In genomic region chr15:24954783-24955548, GRCh38 we compare ENCODE assay signal across 8 cellular contexts. TPM values are rescaled to one million over a fixed set of nuclear protein-coding genes. Genes with fewer than 3 reads are reported as not detected.
DNase-seq lines count a peak whose midpoint lies in the region; ATAC-seq, FAIRE-seq and TF ChIP-seq lines count a peak whose summit lies in the region.

TSS of gene SNRPN (plus strand) at chr15:24954987. CDS start at chr15:24974454, 19,467 bp downstream.
TSS of gene SNURF (plus strand) at chr15:24954987. CDS start at chr15:24955049, 62 bp downstream.

- peaks cover 27% of the 10 kb centered on the region for H3K36me3 Mint-ChIP-seq in CD8-positive, alpha-beta T cell
- no peaks in the 10 kb centered on the region for H3K36me3 Mint-ChIP-seq in immature natural killer cell

- H3K36me3 ChIP-seq in CD8-positive, alpha-beta T cell (ENCODE audit: insufficient read depth, low read length), result peaks cover 3% of the 10 kb centered on the region
- no peaks in the 10 kb centered on the region for H3K36me3 ChIP-seq in MG63
- H3K36me3 ChIP-seq in mammary epithelial cell (ENCODE audit: insufficient read depth, low read length), result no peaks in the 10 kb centered on the region
- H3K36me3 ChIP-seq in small intestine (ENCODE audit: control insufficient read depth in 2 of 2, insufficient read depth in 2 of 2, low read length in 2 of 2), result no peaks in the 10 kb centered on the region

- H3K27ac Mint-ChIP-seq in CD8-positive, alpha-beta T cell, result peak within 1 kb of the TSS; percentile 96
- peak within 1 kb of the TSS; percentile 93 to 99 (median 96) for H3K27ac Mint-ChIP-seq in immature natural killer cell

- H2AFZ ChIP-seq in mammary epithelial cell (ENCODE audit: low read depth, low read length), result peak within 1 kb of the TSS; percentile 88

- BruUV-seq in mammary epithelial cell (replicated peaks; lab: Mats Ljungman, UMichigan), result TSS peak; percentile 34

- 40% methylated on average over 36 of the region's 48 CpGs for WGBS in mammary epithelial cell (ENCODE audit: low coverage, missing lambda C conversion rate)
- 43 to 54% (median 53%) methylated on average over 48 of the region's 48 CpGs for WGBS in small intestine, 3 donors

- peak; percentile 32 for ATAC-seq in CD8-positive, alpha-beta T cell

- no peak for FAIRE-seq in small intestine (lab: Jason Lieb, UNC)

- POLR2A ChIA-PET in CD8-positive, alpha-beta T cell (lab: Charles Lee), result no interaction called here

- no peaks in the 10 kb centered on the region for H3K27me3 Mint-ChIP-seq in CD8-positive, alpha-beta T cell (ENCODE audit: low read depth)
- peaks cover 16 to 23% (median 19%) of the 10 kb centered on the region in 3 donors for H3K27me3 Mint-ChIP-seq in immature natural killer cell (ENCODE audit: low read depth in 3 of 3)

- no peak for TF ChIP-seq CTCF in CD8-positive, alpha-beta T cell (IDR thresholded peaks at IDR 0.05)
- TF ChIP-seq CTCF in GM20000 (IDR thresholded peaks at IDR 0.05; ENCODE audit: extremely low read depth, missing control alignments) (no peak), WI38 (IDR thresholded peaks at IDR 0.05; ENCODE audit: low read depth, low read length) (no peak), mammary epithelial cell (conservative IDR thresholded peaks at IDR 0.05 in 1 of 2, IDR thresholded peaks at IDR 0.05 in 1 of 2; ENCODE audit: extremely low read depth in 1 of 2, insufficient read depth in 1 of 2, low read depth in 1 of 2, low read length in 2 of 2) (no peak)

- H3K4me1 ChIP-seq in CD8-positive, alpha-beta T cell (ENCODE audit: insufficient read depth, low read length), result peaks cover 14% of the 10 kb centered on the region
- no peaks in the 10 kb centered on the region for H3K4me1 ChIP-seq in mammary epithelial cell (ENCODE audit: insufficient read depth, low read length)
- H3K4me1 ChIP-seq in small intestine (ENCODE audit: control insufficient read depth in 2 of 2, insufficient read depth in 1 of 2, low read depth in 1 of 2, low read length in 1 of 2), result no peaks in the 10 kb centered on the region

- H3K27ac ChIP-seq in CD8-positive, alpha-beta T cell (ENCODE audit: low read depth, low read length), result peak within 1 kb of the TSS; percentile 89
- H3K27ac ChIP-seq in mammary epithelial cell (ENCODE audit: insufficient read depth, low read depth, low read length) (peak within 1 kb of the TSS; percentile 59), small intestine (ENCODE audit: low read depth in 1 of 2, low read length in 1 of 2) (peak within 1 kb of the TSS; percentile 65 to 84)

- H3K9ac ChIP-seq in mammary epithelial cell (ENCODE audit: insufficient read depth, low read length), result peak within 1 kb of the TSS; percentile 70

- DNase-seq in CD8-positive, alpha-beta T cell, result peak; percentile 28 to 79 (median 65)
- DNase-seq in GM20000 (ENCODE audit: low spot score) (peak; percentile 59), MG63 (peak; percentile 9), mammary epithelial cell (peak; percentile 65), immature natural killer cell (peak; percentile 73 to 77 (median 75)), small intestine (peak; percentile 60), NCI-H345 treated with DMSO at 0.1 percent for 48 hours (lab: John Stamatoyannopoulos, UW; ENCODE audit: unreplicated experiment) (no peak)

- peaks cover 3% of the 10 kb centered on the region for H3K9me3 Mint-ChIP-seq in CD8-positive, alpha-beta T cell
- peaks cover 0 to 9% (median 4%) of the 10 kb centered on the region in 6 donors for H3K9me3 Mint-ChIP-seq in immature natural killer cell

- intact Hi-C loops in CD8-positive, alpha-beta T cell (cut with DNase I, micrococcal nuclease), result loop anchor here (2.0 to 10.0 kb wide), 4 partner anchors 183 to 1130 kb away; partner anchors contain the start of gene UBE3A (in 2 of the 2)
- intact Hi-C loops in mammary epithelial cell (cut with micrococcal nuclease), result no loop called here

- peak within 1 kb of the TSS; percentile 94 for H3K4me3 Mint-ChIP-seq in CD8-positive, alpha-beta T cell
- peak within 1 kb of the TSS; percentile 92 to 99 (median 94) for H3K4me3 Mint-ChIP-seq in immature natural killer cell

- peaks cover 21% of the 10 kb centered on the region for H3K4me1 Mint-ChIP-seq in CD8-positive, alpha-beta T cell (ENCODE audit: low read depth)
- peaks cover 21 to 39% of the 10 kb centered on the region in 2 donors for H3K4me1 Mint-ChIP-seq in immature natural killer cell

- no peaks in the 10 kb centered on the region for H3K27me3 ChIP-seq in CD8-positive, alpha-beta T cell (ENCODE audit: insufficient read depth, low read length)
- H3K27me3 ChIP-seq in MG63 (no peaks in the 10 kb centered on the region), mammary epithelial cell (ENCODE audit: insufficient read depth, low read length) (no peaks in the 10 kb centered on the region), small intestine (ENCODE audit: control insufficient read depth in 2 of 2, insufficient read depth in 2 of 2, low read length in 2 of 2) (no peaks in the 10 kb centered on the region)

- in situ Hi-C loops in mammary epithelial cell (cut with MboI; ENCODE audit: low sequenced_read_pairs in 2 of 2), result no loop called here

- peaks cover 46% of the 10 kb centered on the region for H3K79me2 ChIP-seq in mammary epithelial cell (ENCODE audit: insufficient read depth, low read length)

- H4K20me1 ChIP-seq in mammary epithelial cell (ENCODE audit: insufficient read depth, low read length), result no peaks in the 10 kb centered on the region

- H3K4me2 ChIP-seq in mammary epithelial cell (ENCODE audit: insufficient read depth, low read depth, low read length), result peak within 1 kb of the TSS; percentile 77

- H3K9me3 ChIP-seq in CD8-positive, alpha-beta T cell (ENCODE audit: low read length), result no peaks in the 10 kb centered on the region
- H3K9me3 ChIP-seq in MG63 (no peaks in the 10 kb centered on the region), mammary epithelial cell (replicated peaks; ENCODE audit: insufficient read depth, low read length) (no peaks in the 10 kb centered on the region), small intestine (ENCODE audit: control insufficient read depth, low read depth) (no peaks in the 10 kb centered on the region)

- peak within 1 kb of the TSS; percentile 81 for H3K4me3 ChIP-seq in CD8-positive, alpha-beta T cell (ENCODE audit: low read depth, low read length)
- H3K4me3 ChIP-seq in MG63, result peak within 1 kb of the TSS; percentile 3; the same call in 1 of the 2 replicates
- peak within 1 kb of the TSS; percentile 86 for H3K4me3 ChIP-seq in WI38 (ENCODE audit: low read depth, low read length)
- peak within 1 kb of the TSS; percentile 47 to 76 (median 70) for H3K4me3 ChIP-seq in mammary epithelial cell (replicated peaks in 1 of 3; ENCODE audit: insufficient read depth in 1 of 3, low read depth in 2 of 3, low read length in 3 of 3)
- H3K4me3 ChIP-seq in small intestine (ENCODE audit: low read depth in 1 of 2, low read length in 2 of 2), result peak within 1 kb of the TSS; percentile 65 to 76

- CTCF ChIA-PET in CD8-positive, alpha-beta T cell (lab: Charles Lee), result no interaction called here
- CTCF ChIA-PET in mammary epithelial cell (lab: Charles Lee; ENCODE audit: low non-redundant PET), result no interaction called here

- dilution Hi-C loops in mammary epithelial cell (cut with HindIII; ENCODE audit: low sequenced_read_pairs), result no loop called here

RNA-seq across cellular contexts. Expression of gene SNRPN, which starts in this region (rescaled TPM):
- 10 to 100 TPM; 81.0 to 84.4 TPM for total RNA-seq in CD8-positive, alpha-beta T cell
- 1.7 and 4.2 TPM in 2 replicates for total RNA-seq in MG63 (2014; rRNA removed; shearing (Covaris generic); ENCODE audit: low replicate concordance)
- 100 to 1,000 TPM in 1 of 2 donors, 10 to 100 TPM in 1; 57.7 to 118 TPM for total RNA-seq in mammary epithelial cell
- polyA plus RNA-seq in mammary epithelial cell (92.4 TPM), immature natural killer cell (100 to 1,000 TPM; 247 to 301 (median 272) TPM), small intestine (10 to 100 TPM; 32.7 to 67.6 (median 50.0) TPM)
- polyA minus RNA-seq in mammary epithelial cell, result 51.4 TPM

RNA-seq across cellular contexts. Expression of gene SNURF, which starts in this region (rescaled TPM):
- 10 to 100 TPM; 38.4 to 43.1 TPM for total RNA-seq in CD8-positive, alpha-beta T cell
- total RNA-seq in MG63 (2014; rRNA removed; shearing (Covaris generic); ENCODE audit: low replicate concordance), result not detected in 2 replicates
- 10 to 100 TPM; 13.7 to 15.3 TPM for total RNA-seq in mammary epithelial cell
- 7.6 TPM for polyA plus RNA-seq in mammary epithelial cell
- polyA minus RNA-seq in mammary epithelial cell, result not detected
- 10 to 100 TPM in 2 of 3 donors, 1 to 10 TPM in 1; 4.9 to 34.7 (median 18.1) TPM for polyA plus RNA-seq in immature natural killer cell
- polyA plus RNA-seq in small intestine, result 1 to 10 TPM in 1 of 3 donors, not detected in 2; 3.1 TPM

Comparison
In these comparisons a context has a peak if more than half of its experiments do, and no peak if none do; other contexts are left out.
1. RNA of gene SNRPN (total RNA-seq): 57.7 to 118 TPM in mammary epithelial cell and 81.0 to 84.4 TPM in CD8-positive, alpha-beta T cell; 1.7 to 4.2 TPM in MG63; every median in the first group is over 10 times any median in the second.
2. RNA of gene SNURF (total RNA-seq): 38.4 to 43.1 TPM in CD8-positive, alpha-beta T cell and 13.7 to 15.3 TPM in mammary epithelial cell; not detected in MG63; every median in the first group is over 10 times any median in the second.
3. H3K4me3 ChIP-seq: peak in every context shown above with its lines; median percentile 86 in WI38; 81 in CD8-positive, alpha-beta T cell; 70 in small intestine; 70 in mammary epithelial cell; 3 in MG63.
4. Peak in every context shown above with its lines, with median percentiles within 50 percentile points of each other: H3K27ac ChIP-seq.